ENCODE assay signal across 1 cellular context in genomic region chr16:20803561-20804214, GRCh38.
A peak's percentile ranks its signal among the peaks of the same experiment; 100 is the strongest.
TF ChIP-seq lines count a peak whose summit lies in the region.

No MANE protein-coding gene starts in this region.

TF ChIP-seq in HepG2, 621 proteins besides CTCF, POLR2A, EP300 and RAD21 (continued from another document):
- 0 out of 2 replicates have a peak, but pooled peaks have one; percentile 43 for TF ChIP-seq ZNF510 (CRISPR knock-in tag; IDR thresholded peaks at IDR 0.05; ENCODE audit: low read depth)
